In the genomic region with DNA sequence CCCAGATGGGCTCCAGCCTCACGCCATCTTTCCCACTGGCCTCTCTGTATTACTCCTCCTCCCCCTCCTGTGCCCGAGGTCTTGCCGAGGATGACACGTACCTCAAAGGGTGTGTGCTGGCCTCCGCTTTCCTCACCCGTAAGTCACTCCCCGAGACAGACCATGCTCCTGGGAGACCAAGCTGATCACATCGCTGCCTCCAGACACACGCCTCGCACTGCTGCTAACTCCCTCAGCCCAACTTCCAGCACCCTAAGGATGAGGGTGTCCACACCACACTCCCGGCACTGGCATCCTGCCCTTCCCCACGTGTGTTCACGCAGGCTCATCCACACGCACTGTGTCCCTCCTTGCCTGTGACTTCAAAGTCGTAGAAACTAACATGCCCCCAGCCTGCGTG, we compare ENCODE assay signal across 11 cellular contexts. TPM values are rescaled to one million over a fixed set of nuclear protein-coding genes. Genes with fewer than 3 reads are reported as not detected.
DNase-seq lines count a peak whose midpoint lies in the region; ATAC-seq and TF ChIP-seq lines count a peak whose summit lies in the region.
"Had no signal": no experiment of that assay in that cellular context is flagged by ENCODE, and none has a peak within 500 bp of the region (broad histone marks: within the 10 kb centered on the region; RNA-seq: fewer than 3 reads in every experiment).

No MANE protein-coding gene starts in this region.

- no peaks in the 10 kb centered on the region for H3K27me3 Mint-ChIP-seq in stimulated activated naive CD8-positive, alpha-beta T cell treated with anti-CD3 and anti-CD28 coated beads, Interleukin-15, Interleukin-2, amounts not matched to agents 100 ng/mL and 50 ng/mL, for 24 hours
- H3K27me3 Mint-ChIP-seq in chondrocyte (ENCODE audit: low read depth) = no peaks in the 10 kb centered on the region
- no peaks in the 10 kb centered on the region for H3K27me3 Mint-ChIP-seq in neural crest cell (ENCODE audit: low read depth)
- H3K27me3 Mint-ChIP-seq: CD8-positive, alpha-beta memory T cell had no signal

- no peak for DNase-seq in stimulated activated naive CD8-positive, alpha-beta T cell treated with anti-CD3 and anti-CD28 coated beads, Interleukin-15, Interleukin-2, amounts not matched to agents 100 U/mL and 50 U/mL, for 24 hours
- DNase-seq in chondrocyte (ENCODE audit: low spot score) (peak; percentile 74), neural crest cell (ENCODE audit: low read depth, low spot score) (no peak), NCI-H2081 (lab: John Stamatoyannopoulos, UW) (no peak), retina (no peak)
- DNase-seq: MM.1S, NCI-H1105, NCI-H187 treated with DMSO at 0.1 percent for 48 hours had no signal

- no peak for ATAC-seq in stimulated activated naive CD8-positive, alpha-beta T cell treated with anti-CD3 and anti-CD28 coated beads, Interleukin-15, Interleukin-2, amounts not matched to agents 100 U/mL and 50 U/mL, for 24 hours
- no peak for ATAC-seq in GM21381 (IDR thresholded peaks at IDR 0.05; ENCODE audit: unreplicated experiment)

- peak overlapping the region; percentile 18 for H3K27ac Mint-ChIP-seq in stimulated activated naive CD8-positive, alpha-beta T cell treated with anti-CD3 and anti-CD28 coated beads, Interleukin-15, Interleukin-2, amounts not matched to agents 100 ng/mL and 50 ng/mL, for 24 hours
- no peak overlapping the region for H3K27ac Mint-ChIP-seq in chondrocyte (ENCODE audit: unreplicated experiment)
- peak overlapping the region; percentile 88 for H3K27ac Mint-ChIP-seq in neural crest cell (ENCODE audit: unreplicated experiment)

- TF ChIP-seq CTCF in chondrocyte (IDR thresholded peaks at IDR 0.05) (no peak), neural crest cell (conservative IDR thresholded peaks at IDR 0.05) (no peak)

- no peak overlapping the region for H3K4me3 Mint-ChIP-seq in stimulated activated naive CD8-positive, alpha-beta T cell treated with anti-CD3 and anti-CD28 coated beads, Interleukin-15, Interleukin-2, amounts not matched to agents 100 ng/mL and 50 ng/mL, for 24 hours
- H3K4me3 Mint-ChIP-seq in chondrocyte (ENCODE audit: unreplicated experiment) = no peak overlapping the region
- H3K4me3 Mint-ChIP-seq in neural crest cell = no peak overlapping the region

- peaks cover 4% of the 10 kb centered on the region for H3K4me1 Mint-ChIP-seq in stimulated activated naive CD8-positive, alpha-beta T cell treated with anti-CD3 and anti-CD28 coated beads, Interleukin-15, Interleukin-2, amounts not matched to agents 100 ng/mL and 50 ng/mL, for 24 hours (ENCODE audit: low read depth)
- H3K4me1 Mint-ChIP-seq in chondrocyte (ENCODE audit: low read depth) (peaks cover 13% of the 10 kb centered on the region), neural crest cell (peaks cover 9% of the 10 kb centered on the region)
- H3K4me1 Mint-ChIP-seq: CD8-positive, alpha-beta memory T cell had no signal

- H3K9me3 Mint-ChIP-seq in stimulated activated naive CD8-positive, alpha-beta T cell treated with anti-CD3 and anti-CD28 coated beads, Interleukin-15, Interleukin-2, amounts not matched to agents 100 ng/mL and 50 ng/mL, for 24 hours = no peaks in the 10 kb centered on the region
- H3K9me3 Mint-ChIP-seq in chondrocyte (ENCODE audit: low read depth) (no peaks in the 10 kb centered on the region), neural crest cell (no peaks in the 10 kb centered on the region)
- H3K9me3 Mint-ChIP-seq: CD8-positive, alpha-beta memory T cell had no signal

- peaks cover 53% of the 10 kb centered on the region for H3K36me3 Mint-ChIP-seq in stimulated activated naive CD8-positive, alpha-beta T cell treated with anti-CD3 and anti-CD28 coated beads, Interleukin-15, Interleukin-2, amounts not matched to agents 100 ng/mL and 50 ng/mL, for 24 hours (ENCODE audit: low read depth)
- H3K36me3 Mint-ChIP-seq in chondrocyte (ENCODE audit: low read depth) (peaks cover 29% of the 10 kb centered on the region), neural crest cell (ENCODE audit: low read depth) (peaks cover 17% of the 10 kb centered on the region)

RNA-seq across cellular contexts. Expression of a gene that starts 24.0 kb away (rescaled TPM):
- total RNA-seq in chondrocyte = 22.7 to 31.0 TPM (median 23.8 TPM) in 3 replicates
- total RNA-seq in neural crest cell = 49.7 and 53.8 TPM in 2 replicates

RNA-seq across cellular contexts. Expression of a gene that starts 33.3 kb away (rescaled TPM):
- total RNA-seq in chondrocyte (17.7 to 19.8 TPM (median 17.8 TPM) in 3 replicates), neural crest cell (45.1 and 48.5 TPM in 2 replicates)

RNA-seq across cellular contexts. Expression of a gene that starts 33.3 kb away (rescaled TPM):
- 9.5 to 15.2 TPM (median 10.0 TPM) in 3 replicates for total RNA-seq in chondrocyte
- 54.9 and 60.2 TPM in 2 replicates for total RNA-seq in neural crest cell
